In genomic region chr14:67537736-67538135, GRCh38 we compare ENCODE assay signal across 19 cellular contexts. TPM values are rescaled to one million over a fixed set of nuclear protein-coding genes. Genes with fewer than 3 reads are reported as not detected.
DNase-seq lines count a peak whose midpoint lies in the region; ATAC-seq and TF ChIP-seq lines count a peak whose summit lies in the region.
"Had no signal": no experiment of that assay in that cellular context is flagged by ENCODE, and none has a peak within 500 bp of the region (broad histone marks: within the 10 kb centered on the region; RNA-seq: fewer than 3 reads in every experiment).

No MANE protein-coding gene starts in this region.

- DNase-seq in G401 (ENCODE audit: low spot score) (peak; percentile 35), gastrocnemius medialis (no peak), KBM-7 (no peak), heart left ventricle (no peak), HFFc6 (no peak), NCI-H748 (lab: John Stamatoyannopoulos, UW; ENCODE audit: unreplicated experiment) (no peak)
- DNase-seq: 8988T; CD4-positive, alpha-beta memory T cell; DMS153; DMS79; GF-D8; IMR-90 had no signal

- 60 to 87% (median 66%) methylated on average over 3 of the region's 3 CpGs for WGBS in heart left ventricle, 4 donors

- H3K4me3 ChIP-seq in gastrocnemius medialis (no peak overlapping the region), heart left ventricle (no peak overlapping the region)
- H3K4me3 ChIP-seq: BLaER1, GM12878, HAP-1 had no signal

- no peak overlapping the region for H3K4me3 Mint-ChIP-seq in HFFc6
- H3K4me3 Mint-ChIP-seq: CD14-positive monocyte; CD4-positive, alpha-beta memory T cell had no signal

- in situ Hi-C loops in G401 (cut with HindIII; ENCODE audit: low sequenced_read_pairs) (no loop called here), gastrocnemius medialis (cut with MboI; ENCODE audit: low sequenced_read_pairs in 4 of 4) (no loop called here), KBM-7 (cut with MboI; ENCODE audit: low pct_unique_long_range_greater_than_20kb, low sequenced_read_pairs) (no loop called here)

- peak overlapping the region; percentile 22; the same call in 1 of the 2 replicates for H3K27ac ChIP-seq in VCaP
- H3K27ac ChIP-seq in cingulate gyrus (ENCODE audit: low read depth, low read length), result peak overlapping the region; percentile 100
- peak overlapping the region in 3 of 4 donors; percentile 27 to 56 (median 37) for H3K27ac ChIP-seq in gastrocnemius medialis
- H3K27ac ChIP-seq in heart left ventricle, result no peak overlapping the region
- H3K27ac ChIP-seq: BLaER1 had no signal

- H3K27me3 Mint-ChIP-seq in HFFc6 (ENCODE audit: insufficient read depth), result peaks cover 31% of the 10 kb centered on the region

- TF ChIP-seq CTCF in VCaP (conservative IDR thresholded peaks at IDR 0.05), result no peak
- no peak for TF ChIP-seq CTCF in gastrocnemius medialis (IDR thresholded peaks at IDR 0.05 in 4 of 5, conservative IDR thresholded peaks at IDR 0.05 in 1 of 5)
- TF ChIP-seq CTCF in heart left ventricle (IDR thresholded peaks at IDR 0.05), result no peak
- no peak for TF ChIP-seq CTCF in HFFc6 (IDR thresholded peaks at IDR 0.05)

- ATAC-seq in gastrocnemius medialis, result no peak
- ATAC-seq in heart left ventricle, result no peak
- ATAC-seq: GM12878 had no signal

- no peaks in the 10 kb centered on the region for H3K9me3 ChIP-seq in gastrocnemius medialis
- no peaks in the 10 kb centered on the region for H3K9me3 ChIP-seq in heart left ventricle
- H3K9me3 ChIP-seq: BLaER1, HAP-1 had no signal

- peaks cover 4 to 13% of the 10 kb centered on the region in 2 donors for H3K4me1 ChIP-seq in gastrocnemius medialis
- H3K4me1 ChIP-seq in heart left ventricle, result peaks cover 0 to 9% (median 0%) of the 10 kb centered on the region in 12 donors
- H3K4me1 ChIP-seq: BLaER1 had no signal

- H3K36me3 Mint-ChIP-seq in HFFc6 (ENCODE audit: low read depth), result no peaks in the 10 kb centered on the region
- H3K36me3 Mint-ChIP-seq: CD4-positive, alpha-beta memory T cell had no signal

- no peak overlapping the region for H3K27ac Mint-ChIP-seq in HFFc6
- H3K27ac Mint-ChIP-seq: CD14-positive monocyte; CD4-positive, alpha-beta memory T cell had no signal

- H3K4me1 Mint-ChIP-seq in HFFc6 (ENCODE audit: low read depth), result no peaks in the 10 kb centered on the region

- no peaks in the 10 kb centered on the region for H3K9me3 Mint-ChIP-seq in HFFc6
- H3K9me3 Mint-ChIP-seq: CD4-positive, alpha-beta memory T cell had no signal

- no peaks in the 10 kb centered on the region for H3K27me3 ChIP-seq in gastrocnemius medialis
- H3K27me3 ChIP-seq in heart left ventricle, result peaks cover 0 to 22% (median 0%) of the 10 kb centered on the region in 9 donors

- TF ChIP-seq POLR2A in gastrocnemius medialis (IDR thresholded peaks at IDR 0.05) (no peak), heart left ventricle (IDR thresholded peaks at IDR 0.05) (no peak)

- intact Hi-C loops in gastrocnemius medialis (cut with DNase I; ENCODE audit: low total_unique reads), result no loop called here
- intact Hi-C loops in heart left ventricle (cut with DNase I), result no loop called here

- no peaks in the 10 kb centered on the region for H3K36me3 ChIP-seq in gastrocnemius medialis
- H3K36me3 ChIP-seq in heart left ventricle, result no peaks in the 10 kb centered on the region
- H3K36me3 ChIP-seq: BLaER1, HAP-1 had no signal

RNA-seq across cellular contexts. Expression of gene PLEKHH1, which starts 4.6 kb away (rescaled TPM):
- 4.8 and 8.6 TPM in 2 replicates for total RNA-seq in G401 (2014; rRNA removed; shearing (Covaris generic))
- total RNA-seq in gastrocnemius medialis, result 1 to 10 TPM in 3 of 4 donors, under 1 TPM in 1; 0.75 to 3.4 (median 2.5) TPM
- 1 to 10 TPM; 2.4 to 9.2 (median 5.2) TPM for total RNA-seq in heart left ventricle
- 1 to 10 TPM; 3.4 to 6.3 TPM for polyA plus RNA-seq in heart left ventricle
- under 1 TPM; 0.10 to 0.28 (median 0.19) TPM for total RNA-seq in HFFc6 (2021; fragmentation: NEBNext Ultra II Directional; extraction: Animal tissue kit (Norgen Biotek cat#: 25700))
- polyA plus RNA-seq: CD14-positive monocyte had no signal

RNA-seq across cellular contexts. Expression of gene TMEM229B, which starts 49.2 kb away (rescaled TPM):
- 0.18 and 0.41 TPM in 2 replicates for total RNA-seq in G401 (2014; rRNA removed; shearing (Covaris generic))
- total RNA-seq in gastrocnemius medialis (1 to 10 TPM in 1 of 4 donors, under 1 TPM in 2, not detected in 1; 0.07 to 3.3 (median 0.20) TPM), heart left ventricle (1 to 10 TPM in 8 of 9 donors, under 1 TPM in 1; 0.69 to 6.5 (median 2.0) TPM)
- polyA plus RNA-seq in heart left ventricle, result 1 to 10 TPM in 1 of 2 donors, under 1 TPM in 1; 0.80 to 1.2 TPM
- total RNA-seq in HFFc6 (2021; fragmentation: NEBNext Ultra II Directional; extraction: Animal tissue kit (Norgen Biotek cat#: 25700)), result under 1 TPM; 0.06 to 0.38 (median 0.20) TPM
- total RNA-seq: A673 had no signal
- polyA plus RNA-seq: IMR-90 had no signal

Comparison
In these comparisons a context has a peak if more than half of its experiments do, and no peak if none do; other contexts are left out.
1. H3K27ac ChIP-seq: peak in VCaP (single experiment), cingulate gyrus (single experiment) and gastrocnemius medialis (3 of 4); none in heart left ventricle (0 of 12).